Comparison of ENCODE assay signal across 2 cellular contexts in genomic region chr3:10353160-10353559, GRCh38.
TF ChIP-seq lines count a peak whose summit lies in the region.

No MANE protein-coding gene starts in this region.

TF ChIP-seq in A549, 52 proteins besides CTCF, POLR2A, EP300 and RAD21:
- TF ChIP-seq HOXB5 (CRISPR knock-in tag; IDR thresholded peaks at IDR 0.05) = no peak
- peak; percentile 97 for TF ChIP-seq ZFP36 (IDR thresholded peaks at IDR 0.05; ENCODE audit: borderline replicate concordance, partially characterized antibody)

TF ChIP-seq in H1, 55 proteins besides CTCF, POLR2A, EP300 and RAD21:
- TF ChIP-seq TBP (IDR thresholded peaks at IDR 0.05; ENCODE audit: low read depth, low read length) (no peak), CEBPB (IDR thresholded peaks at IDR 0.05; ENCODE audit: low read depth, low read length) (no peak)
